18 cellular contexts compared by ENCODE assay signal in genomic region chr11:94106699-94107098, GRCh38.
"Had no signal": no experiment of that assay in that cellular context is flagged by ENCODE, and none has a peak within 500 bp of the region (broad histone marks: within the 10 kb centered on the region; RNA-seq: fewer than 3 reads in every experiment).

No MANE protein-coding gene starts in this region.

- DNase-seq: colonic mucosa; dermis blood vessel endothelial cell; gastrocnemius medialis; immature natural killer cell; left lung; mesendoderm; naive thymus-derived CD4-positive, alpha-beta T cell; psoas muscle; retina; stimulated activated CD4-positive, alpha-beta T cell treated with anti-CD3 and anti-CD28 coated beads, Interleukin-2, amount 100 ng/mL, for 48 hours; testis; upper lobe of right lung had no signal

- H3K4me1 Mint-ChIP-seq: immature natural killer cell; naive thymus-derived CD4-positive, alpha-beta T cell had no signal

- ATAC-seq: left lung; naive thymus-derived CD4-positive, alpha-beta T cell; sciatic nerve; upper lobe of right lung had no signal

- H3K4me3 Mint-ChIP-seq: immature natural killer cell; naive thymus-derived CD4-positive, alpha-beta T cell; stimulated activated naive CD8-positive, alpha-beta T cell treated with anti-CD3 and anti-CD28 coated beads, Interleukin-15, Interleukin-2, amounts not matched to agents 100 ng/mL and 50 ng/mL, for 24 hours had no signal

- H3K36me3 Mint-ChIP-seq: naive thymus-derived CD4-positive, alpha-beta T cell had no signal

- H3K4me3 ChIP-seq: colonic mucosa, gastrocnemius medialis, left lung, lung, psoas muscle, skin epidermis, testis, tibial nerve, upper lobe of right lung, vagina had no signal

- H3K27ac Mint-ChIP-seq: immature natural killer cell; naive thymus-derived CD4-positive, alpha-beta T cell; stimulated activated naive CD8-positive, alpha-beta T cell treated with anti-CD3 and anti-CD28 coated beads, Interleukin-15, Interleukin-2, amounts not matched to agents 100 ng/mL and 50 ng/mL, for 24 hours had no signal
